Comparison of ENCODE assay signal across 24 cellular contexts in the genomic region with DNA sequence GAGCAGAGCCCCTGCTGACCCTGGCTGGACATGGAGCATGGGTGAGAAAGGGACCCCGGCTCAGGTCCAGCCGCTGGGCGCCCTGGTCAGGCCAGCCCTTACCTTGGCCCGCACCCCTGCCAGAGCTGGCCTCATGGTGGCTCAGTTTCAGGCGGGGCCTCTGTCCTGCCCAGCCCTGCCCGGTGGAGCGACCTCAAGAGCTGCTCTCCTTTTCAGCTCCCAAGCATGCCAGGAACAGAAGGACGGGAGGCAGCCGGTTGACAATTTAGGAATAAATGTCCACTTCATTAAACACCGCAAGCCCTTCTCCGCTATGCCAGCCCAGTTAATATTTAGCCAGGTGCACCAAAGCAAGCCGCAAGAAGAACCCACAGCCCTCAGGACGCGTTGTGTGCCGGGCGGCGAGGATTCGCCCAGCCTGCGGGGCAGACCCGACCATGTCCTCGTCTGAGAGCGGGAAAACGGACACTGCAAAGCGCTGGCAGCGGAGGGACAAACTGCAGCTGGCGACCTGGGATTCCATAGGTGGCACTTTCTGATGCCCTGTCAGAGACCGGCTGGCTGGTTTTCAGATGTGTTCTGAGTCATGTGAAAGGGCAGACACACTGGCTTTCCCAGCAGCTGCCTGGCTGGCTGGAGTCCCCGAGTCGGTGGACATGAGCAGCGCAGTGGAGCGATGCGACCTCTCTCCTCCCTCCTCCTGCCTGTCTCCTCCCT.
DNase-seq lines count a peak whose midpoint lies in the region; ATAC-seq and TF ChIP-seq lines count a peak whose summit lies in the region.
"Had no signal": no experiment of that assay in that cellular context is flagged by ENCODE, and none has a peak within 500 bp of the region (broad histone marks: within the 10 kb centered on the region; RNA-seq: fewer than 3 reads in every experiment).

No MANE protein-coding gene starts in this region.

- H3K4me3 ChIP-seq in BLaER1 (no peak overlapping the region), kidney epithelial cell (ENCODE audit: low read depth, low read length) (no peak overlapping the region)
- H3K4me3 ChIP-seq: esophagus muscularis mucosa, HAP-1, hepatocyte had no signal

- H3K4me3 Mint-ChIP-seq in nephron (no peak overlapping the region), T-cell (no peak overlapping the region)
- H3K4me3 Mint-ChIP-seq: activated naive CD4-positive, alpha-beta T cell treated with anti-CD3 and anti-CD28 coated beads, Interleukin-2, amount 10 ng/mL, durations not matched to agents 7 days and 5 days; activated T-helper 1 cell treated with anti-CD3 and anti-CD28 coated beads, Interleukin-12 subunit alpha, Interleukin-12 subunit beta, Interleukin-2, Interleukin-4 antibody, amounts not matched to agents 30 ng/mL and 10 ng/mL and 1 ng/mL, durations not matched to agents 14 hours and 24 hours and 36 hours; effector memory CD8-positive, alpha-beta T cell had no signal

- peaks cover 4% of the 10 kb centered on the region for H3K27me3 Mint-ChIP-seq in nephron (ENCODE audit: low read depth)
- H3K27me3 Mint-ChIP-seq in T-cell: no peaks in the 10 kb centered on the region
- H3K27me3 Mint-ChIP-seq: activated naive CD4-positive, alpha-beta T cell treated with anti-CD3 and anti-CD28 coated beads, Interleukin-2, amount 10 ng/mL, durations not matched to agents 7 days and 5 days; CD4-positive, CD25-positive, alpha-beta regulatory T cell; effector memory CD8-positive, alpha-beta T cell had no signal

- H3K27ac ChIP-seq in BLaER1: no peak overlapping the region
- H3K27ac ChIP-seq: hepatocyte had no signal

- H3K9me3 Mint-ChIP-seq in nephron (no peaks in the 10 kb centered on the region), T-cell (no peaks in the 10 kb centered on the region)
- H3K9me3 Mint-ChIP-seq: activated naive CD4-positive, alpha-beta T cell treated with anti-CD3 and anti-CD28 coated beads, Interleukin-2, amount 10 ng/mL, durations not matched to agents 7 days and 5 days; activated T-helper 1 cell treated with anti-CD3 and anti-CD28 coated beads, Interleukin-12 subunit alpha, Interleukin-12 subunit beta, Interleukin-2, Interleukin-4 antibody, amounts not matched to agents 30 ng/mL and 10 ng/mL and 1 ng/mL, durations not matched to agents 14 hours and 24 hours and 36 hours; CD4-positive, CD25-positive, alpha-beta regulatory T cell; effector memory CD8-positive, alpha-beta T cell had no signal

- no peaks in the 10 kb centered on the region for H3K27me3 ChIP-seq in BLaER1
- H3K27me3 ChIP-seq in kidney epithelial cell (ENCODE audit: control insufficient read depth, insufficient read depth, low read length): no peaks in the 10 kb centered on the region
- H3K27me3 ChIP-seq: esophagus muscularis mucosa, hepatocyte had no signal

- DNase-seq in HT-29 (ENCODE audit: low spot score) (peak; percentile 58), kidney epithelial cell (ENCODE audit: low read depth) (peak; percentile 43), NCI-H82 treated with DMSO at 0.1 percent for 48 hours (lab: John Stamatoyannopoulos, UW; ENCODE audit: unreplicated experiment) (no peak), T-cell (no peak)
- no peak for DNase-seq in activated CD4-positive, alpha-beta T cell treated with anti-CD3 and anti-CD28 coated beads for 48 hours
- DNase-seq: activated CD4-positive, alpha-beta T cell treated with anti-CD3 and anti-CD28 coated beads, Interleukin-2, amount 50 U/mL, for 1 hour; activated naive CD4-positive, alpha-beta T cell treated with anti-CD3 and anti-CD28 coated beads, Interleukin-2, amount 10 ng/mL, durations not matched to agents 7 days and 5 days; amniotic stem cell; CD4-positive, CD25-positive, alpha-beta regulatory T cell; DMS79; effector memory CD8-positive, alpha-beta T cell; GF-D8; NCI-H1048; NCI-H187 treated with DMSO at 0.1 percent for 48 hours; retina; stimulated activated CD4-positive, alpha-beta T cell treated with anti-CD3 and anti-CD28 coated beads, Interleukin-4, amount 100 ng/mL, for 1 hour; stimulated activated naive CD4-positive, alpha-beta T cell had no signal

- no peaks in the 10 kb centered on the region for H3K36me3 Mint-ChIP-seq in nephron (ENCODE audit: low read depth)
- H3K36me3 Mint-ChIP-seq in T-cell: no peaks in the 10 kb centered on the region
- H3K36me3 Mint-ChIP-seq: activated naive CD4-positive, alpha-beta T cell treated with anti-CD3 and anti-CD28 coated beads, Interleukin-2, amount 10 ng/mL, durations not matched to agents 7 days and 5 days; CD4-positive, CD25-positive, alpha-beta regulatory T cell had no signal

- peaks cover 41% of the 10 kb centered on the region for H3K4me1 Mint-ChIP-seq in nephron
- no peaks in the 10 kb centered on the region for H3K4me1 Mint-ChIP-seq in T-cell
- H3K4me1 Mint-ChIP-seq: activated naive CD4-positive, alpha-beta T cell treated with anti-CD3 and anti-CD28 coated beads, Interleukin-2, amount 10 ng/mL, durations not matched to agents 7 days and 5 days; CD4-positive, CD25-positive, alpha-beta regulatory T cell had no signal

- POLR2A ChIA-PET in T-cell (lab: Charles Lee): no interaction called here

- no peaks in the 10 kb centered on the region for H4K20me1 ChIP-seq in BLaER1

- no peak overlapping the region for H3K9ac ChIP-seq in BLaER1

- H3K4me1 ChIP-seq in BLaER1: peaks cover 86% of the 10 kb centered on the region
- H3K4me1 ChIP-seq: HAP-1 had no signal

- TF ChIP-seq CTCF in kidney epithelial cell (IDR thresholded peaks at IDR 0.05; ENCODE audit: insufficient read depth, low read length, poor library complexity, severe bottlenecking) (no peak), nephron (IDR thresholded peaks at IDR 0.05; ENCODE audit: unreplicated experiment in 3 of 3) (no peak)

- ATAC-seq in GM19463 (IDR thresholded peaks at IDR 0.05; ENCODE audit: unreplicated experiment): no peak
- no peak for ATAC-seq in T-cell (replicated peaks in 1 of 4)
- ATAC-seq: effector memory CD8-positive, alpha-beta T cell had no signal

- H3K4me2 ChIP-seq in BLaER1: peak overlapping the region; percentile 71
- H3K4me2 ChIP-seq: hepatocyte had no signal

- H3K27ac Mint-ChIP-seq in nephron: peak overlapping the region; percentile 15 to 66 (median 65)
- H3K27ac Mint-ChIP-seq in T-cell: no peak overlapping the region
- H3K27ac Mint-ChIP-seq: activated naive CD4-positive, alpha-beta T cell treated with anti-CD3 and anti-CD28 coated beads, Interleukin-2, amount 10 ng/mL, durations not matched to agents 7 days and 5 days; activated T-helper 1 cell treated with anti-CD3 and anti-CD28 coated beads, Interleukin-12 subunit alpha, Interleukin-12 subunit beta, Interleukin-2, Interleukin-4 antibody, amounts not matched to agents 30 ng/mL and 10 ng/mL and 1 ng/mL, durations not matched to agents 14 hours and 24 hours and 36 hours; CD4-positive, CD25-positive, alpha-beta regulatory T cell had no signal

- H3K36me3 ChIP-seq in BLaER1: no peaks in the 10 kb centered on the region
- H3K36me3 ChIP-seq in kidney epithelial cell (ENCODE audit: control insufficient read depth, insufficient read depth, low read length): no peaks in the 10 kb centered on the region
- H3K36me3 ChIP-seq: esophagus muscularis mucosa, HAP-1 had no signal

- no peaks in the 10 kb centered on the region for H3K9me3 ChIP-seq in BLaER1
- H3K9me3 ChIP-seq: HAP-1 had no signal

- CTCF ChIA-PET in T-cell (lab: Charles Lee): no interaction called here

Comparison
In these comparisons a context has a peak if more than half of its experiments do, and no peak if none do; other contexts are left out.
1. DNase-seq: peak in HT-29 (single experiment) and kidney epithelial cell (single experiment); none in NCI-H82 treated with DMSO at 0.1 percent for 48 hours (single experiment), T-cell (0 of 34) and activated CD4-positive, alpha-beta T cell treated with anti-CD3 and anti-CD28 coated beads for 48 hours (single experiment).
2. H3K27ac Mint-ChIP-seq: peak in nephron (3 of 3); none in T-cell (0 of 2).